1 cellular context compared by ENCODE assay signal in the genomic region with DNA sequence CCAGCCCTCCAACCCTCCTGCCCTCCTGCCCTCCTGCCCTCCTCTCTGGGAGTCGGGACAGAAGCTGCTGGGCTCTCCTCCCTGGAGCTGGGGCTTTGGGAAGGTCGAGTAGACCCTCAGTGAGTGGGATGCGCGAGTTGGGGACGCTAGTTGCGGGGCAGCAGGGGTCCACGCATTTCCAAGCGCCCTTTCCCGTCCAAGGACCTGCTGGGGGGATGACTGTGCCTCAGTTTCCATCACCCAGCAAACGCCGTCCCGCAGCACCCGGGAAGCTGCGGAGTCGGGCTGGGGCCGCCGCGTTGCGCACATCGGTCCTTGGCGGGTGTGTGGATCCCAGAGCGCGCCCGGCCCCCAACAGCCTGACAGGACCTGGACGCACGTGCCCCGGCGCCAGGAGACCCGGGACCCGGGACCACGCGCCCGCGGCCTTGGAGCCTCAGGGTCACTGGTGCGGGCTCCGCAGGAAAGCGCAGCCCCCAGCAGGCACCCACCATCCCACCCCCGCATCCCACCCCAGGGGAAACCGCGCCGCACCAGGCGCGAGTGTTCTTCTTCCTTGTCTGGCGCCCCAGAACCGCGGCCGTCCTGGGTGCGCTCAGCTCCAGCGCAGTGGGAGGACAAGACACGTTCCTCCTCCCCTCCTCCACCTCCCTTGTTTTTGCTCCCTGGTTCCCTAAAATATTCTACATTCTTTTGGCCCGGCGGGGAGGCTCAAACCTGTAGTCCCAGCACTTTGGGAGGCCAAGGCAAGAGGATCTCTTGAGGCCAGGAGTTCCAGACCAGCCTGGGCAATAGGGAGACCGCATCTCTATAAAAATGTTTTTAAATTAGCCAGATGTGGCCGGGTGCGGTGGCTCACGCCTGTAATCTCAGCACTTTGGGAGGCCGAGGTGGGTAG.
TF ChIP-seq lines count a peak whose summit lies in the region.

No MANE protein-coding gene starts in this region.

TF ChIP-seq in GM12878, 131 proteins besides CTCF, POLR2A, EP300 and RAD21:
- TF ChIP-seq ZNF384 (IDR thresholded peaks at IDR 0.05; ENCODE audit: borderline replicate concordance, low read depth, low read length): no peak
- peak; percentile 62 for TF ChIP-seq HDAC6 (IDR thresholded peaks at IDR 0.05; ENCODE audit: unreplicated experiment)
- no peak for TF ChIP-seq SMC3 (IDR thresholded peaks at IDR 0.05; ENCODE audit: borderline replicate concordance, low read length)
- TF ChIP-seq ETV6 (conservative IDR thresholded peaks at IDR 0.05 in 1 of 2, IDR thresholded peaks at IDR 0.05 in 1 of 2; ENCODE audit: borderline replicate concordance in 1 of 2, low read depth in 1 of 2): no peak
- TF ChIP-seq TBL1XR1 (IDR thresholded peaks at IDR 0.05; ENCODE audit: low read depth, low read length): no peak
